Comparison of ENCODE assay signal across 1 cellular context in the genomic region with DNA sequence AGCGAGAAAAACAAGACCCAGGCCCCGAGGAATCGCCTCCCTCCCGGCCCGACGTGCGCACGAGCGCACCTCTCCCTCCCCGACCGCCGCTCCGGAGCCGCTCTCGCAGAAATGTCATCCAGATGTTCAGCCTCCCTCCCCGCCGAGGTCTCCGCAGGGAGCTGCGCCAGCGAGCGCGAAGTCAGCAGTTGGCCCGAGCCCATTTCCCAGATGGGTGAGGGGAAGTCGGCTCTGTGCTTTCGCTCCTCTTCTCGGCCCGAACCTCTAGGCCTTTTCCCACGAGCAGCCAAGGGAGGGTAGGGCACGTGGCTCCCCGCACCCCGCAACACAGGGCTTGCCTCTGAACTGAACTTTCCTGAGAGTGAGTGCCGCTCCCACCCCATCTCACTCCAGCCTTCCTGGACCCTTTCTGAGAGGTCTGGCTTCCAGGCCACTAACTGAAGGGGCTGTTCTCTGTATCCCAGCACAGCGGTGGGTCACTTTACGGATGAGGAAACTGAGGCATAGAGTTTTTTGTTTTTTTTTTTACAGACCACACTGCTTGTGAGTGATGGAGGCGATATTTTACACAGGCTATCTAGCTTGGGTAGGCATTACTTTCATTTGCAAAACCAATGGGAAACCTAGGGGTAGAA.
TF ChIP-seq lines count a peak whose summit lies in the region.

No MANE protein-coding gene starts in this region.

TF ChIP-seq in HEK293, 187 proteins besides CTCF, POLR2A, EP300 and RAD21 (continued from another document):
- TF ChIP-seq HIC1 (tag by site-specific recombination; IDR thresholded peaks at IDR 0.05) (no peak), ZNF426 (tag by site-specific recombination; IDR thresholded peaks at IDR 0.05) (no peak), ZNF24 (tag by site-specific recombination; IDR thresholded peaks at IDR 0.05) (0 out of 2 replicates have a peak, but pooled peaks have one; percentile 28)
